ENCODE assay signal across 23 cellular contexts in genomic region chr5:169258372-169259000, GRCh38. TPM values are rescaled to one million over a fixed set of nuclear protein-coding genes. Genes with fewer than 3 reads are reported as not detected.
DNase-seq lines count a peak whose midpoint lies in the region; TF ChIP-seq lines count a peak whose summit lies in the region.
"Had no signal": no experiment of that assay in that cellular context is flagged by ENCODE, and none has a peak within 500 bp of the region (broad histone marks: within the 10 kb centered on the region; RNA-seq: fewer than 3 reads in every experiment).

No MANE protein-coding gene starts in this region.

- no peak overlapping the region for H3K4me3 ChIP-seq in osteoblast (ENCODE audit: insufficient read depth, low read length)
- H3K4me3 ChIP-seq: GM12878, left ventricle myocardium inferior, PC-9 had no signal

- H3K9me3 ChIP-seq in osteoblast (ENCODE audit: low read depth, low read length) = no peaks in the 10 kb centered on the region
- H3K9me3 ChIP-seq: left ventricle myocardium inferior had no signal

- H4K20me1 ChIP-seq in osteoblast (ENCODE audit: insufficient read depth, low read length) = no peaks in the 10 kb centered on the region

- H3K4me1 ChIP-seq in osteoblast (ENCODE audit: insufficient read depth, low read length) = peaks cover 8% of the 10 kb centered on the region
- H3K4me1 ChIP-seq: left ventricle myocardium inferior had no signal

- no peak overlapping the region for H2AFZ ChIP-seq in osteoblast (ENCODE audit: low read length)
- H2AFZ ChIP-seq: PC-9 had no signal

- no peaks in the 10 kb centered on the region for H3K36me3 ChIP-seq in osteoblast (ENCODE audit: insufficient read depth, low read length)
- H3K36me3 ChIP-seq: left ventricle myocardium inferior had no signal

- no peaks in the 10 kb centered on the region for H3K27me3 ChIP-seq in osteoblast (ENCODE audit: insufficient read depth, low read length)

- no peak overlapping the region for H3K27ac ChIP-seq in osteoblast (ENCODE audit: low read depth, low read length)
- H3K27ac ChIP-seq: left ventricle myocardium inferior, PC-9 had no signal

- DNase-seq in AG20443 (ENCODE audit: low spot score) = peak; percentile 85
- DNase-seq in HT1080 (ENCODE audit: low read depth) = peak; percentile 10
- peak; percentile 16 for DNase-seq in ecto neural progenitor cell (ENCODE audit: low spot score)
- DNase-seq in osteoblast (ENCODE audit: insufficient read length, low spot score, missing footprints) = peak; percentile 54
- DNase-seq in DMS 273 treated with DMSO at 0.1 percent for 48 hours (lab: John Stamatoyannopoulos, UW) = no peak
- DNase-seq in NCI-H510A (lab: John Stamatoyannopoulos, UW) = no peak
- no peak for DNase-seq in activated naive CD4-positive, alpha-beta T cell (lab: John Stamatoyannopoulos, UW)
- DNase-seq in DMS79 (lab: John Stamatoyannopoulos, UW) = no peak
- DNase-seq: activated CD8-positive, alpha-beta memory T cell treated with anti-CD3 and anti-CD28 coated beads for 24 hours; activated T-cell treated with anti-CD3 and anti-CD28 coated beads, Interleukin-2, amount 50 U/mL, for 24 hours; GF-D8; left ventricle myocardium inferior; midbrain; NCI-H1105 treated with DMSO at 0.1 percent for 48 hours; NCI-H2107; PC-9; posterior cingulate gyrus; SIG-M5; stimulated activated CD8-positive, alpha-beta memory T cell treated with anti-CD3 and anti-CD28 coated beads, Interleukin-4, amount 100 ng/mL, for 48 hours; T-cell had no signal

- no peak overlapping the region for H3K4me2 ChIP-seq in osteoblast (ENCODE audit: insufficient read depth, low read length)
- H3K4me2 ChIP-seq: PC-9 had no signal

- no peak for TF ChIP-seq CTCF in osteoblast (IDR thresholded peaks at IDR 0.05; ENCODE audit: extremely low read depth, low read depth, low read length)

- H3K79me2 ChIP-seq in osteoblast (ENCODE audit: insufficient read depth, low read length) = no peaks in the 10 kb centered on the region

RNA-seq across cellular contexts. Expression of gene SLIT3, which starts 42.5 kb away (rescaled TPM):
- 0.08 and 0.23 TPM in 2 replicates for total RNA-seq in HT1080 (2014; rRNA removed; shearing (Covaris generic))
- polyA plus RNA-seq in HT1080 (2015; cell fraction: cytosol; rRNA removed) = 0.33 and 0.38 TPM in 2 replicates
- polyA plus RNA-seq in HT1080 (2015; cell fraction: nucleus; rRNA removed) = 0.20 and 0.65 TPM in 2 replicates
- 37.6 and 38.3 TPM in 2 replicates for total RNA-seq in osteoblast
- total RNA-seq: A673, NCI-H460, PC-9 had no signal
- polyA plus RNA-seq: GM12878 had no signal

Comparison
In these comparisons a context has a peak if more than half of its experiments do, and no peak if none do; other contexts are left out.
1. DNase-seq: peak in AG20443 (single experiment), HT1080 (single experiment), ecto neural progenitor cell (single experiment) and osteoblast (single experiment); none in DMS 273 treated with DMSO at 0.1 percent for 48 hours (single experiment), NCI-H510A (single experiment), activated naive CD4-positive, alpha-beta T cell (0 of 4) and DMS79 (single experiment).
2. RNA of gene SLIT3, which starts 42.5 kb away (total RNA-seq): 37.6 to 38.3 TPM in osteoblast; 0.08 to 0.23 TPM in HT1080; every median in the first group is over 10 times any median in the second.